In the genomic region with DNA sequence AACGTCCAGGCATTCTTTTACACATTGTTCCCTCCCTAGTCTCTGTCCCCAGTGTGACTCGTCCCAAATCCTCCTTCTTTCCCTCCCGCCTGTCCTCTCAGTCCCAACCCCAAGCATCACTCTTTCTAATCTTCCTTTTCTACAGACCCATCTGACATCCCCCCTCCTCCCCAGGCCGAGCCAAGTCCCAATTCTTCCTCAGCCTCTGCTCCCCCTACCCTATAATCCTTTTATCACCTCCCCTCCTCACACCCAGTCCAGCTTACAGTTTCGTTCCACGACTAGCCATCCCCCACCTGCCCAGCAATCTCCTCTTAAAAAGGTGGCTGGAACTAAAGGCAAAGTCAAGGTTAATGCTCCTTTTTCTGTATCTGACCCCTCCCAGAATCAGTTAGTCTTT, we compare ENCODE assay signal across 1 cellular context.
TF ChIP-seq lines count a peak whose summit lies in the region.

No MANE protein-coding gene starts in this region.

TF ChIP-seq in HepG2, 621 proteins besides CTCF, POLR2A, EP300 and RAD21 (continued from another document):
- no peak for TF ChIP-seq ZBTB40 (IDR thresholded peaks at IDR 0.05)
- TF ChIP-seq ZBTB40 (CRISPR knock-in tag; IDR thresholded peaks at IDR 0.05), result no peak
